In the genomic region with DNA sequence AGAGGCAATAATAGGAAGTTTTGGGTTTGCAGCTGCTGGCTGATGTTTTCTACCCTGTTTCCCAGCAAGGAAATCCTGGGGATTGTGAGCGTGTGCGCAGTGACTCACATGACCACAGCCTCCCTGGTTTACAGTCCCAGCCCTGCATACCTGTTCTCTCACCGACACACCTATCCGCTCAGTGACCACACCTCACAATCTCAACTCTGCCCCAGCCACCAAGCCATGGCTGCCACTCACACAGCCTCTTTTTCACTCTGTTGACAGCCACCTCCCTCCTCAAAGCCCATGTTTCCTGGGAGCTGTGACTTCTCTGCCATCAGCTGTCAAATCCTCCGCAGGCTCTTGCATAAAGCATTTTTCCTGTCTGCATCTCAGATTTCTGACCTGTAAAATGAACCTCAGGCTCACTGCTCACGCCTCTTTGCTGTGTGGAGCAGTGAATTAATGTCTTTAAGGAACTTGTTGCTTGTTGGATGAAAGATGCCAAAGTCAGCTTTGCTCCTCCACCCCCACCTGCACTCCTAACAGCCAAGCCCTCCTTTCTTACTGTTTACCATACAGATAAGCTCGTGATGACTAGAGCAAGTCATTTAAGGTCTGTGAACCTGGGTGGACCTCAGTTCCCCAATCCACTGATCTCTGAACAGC, we compare ENCODE assay signal across 9 cellular contexts. TPM values are rescaled to one million over a fixed set of nuclear protein-coding genes. Genes with fewer than 3 reads are reported as not detected.
DNase-seq lines count a peak whose midpoint lies in the region; ATAC-seq and TF ChIP-seq lines count a peak whose summit lies in the region.
"Had no signal": no experiment of that assay in that cellular context is flagged by ENCODE, and none has a peak within 500 bp of the region (broad histone marks: within the 10 kb centered on the region; RNA-seq: fewer than 3 reads in every experiment).

No MANE protein-coding gene starts in this region.

- intact Hi-C loops in left ventricle myocardium superior (cut with micrococcal nuclease) = loop anchor here (5.0 kb wide), 1 partner anchor 46 kb away; a partner anchor contains a TSS
- intact Hi-C loops in prostate gland (cut with DNase I) = no loop called here

- CTCF ChIA-PET in RWPE1 (lab: Yijun Ruan, JAX) = interaction anchor here (0.6 kb wide), 1 partner anchor 39 kb away, joined by 3 read pairs; no protein-coding TSS in a partner anchor

- H3K27ac ChIP-seq in RWPE1 (no peak overlapping the region), prostate gland (no peak overlapping the region)
- no peak overlapping the region for H3K27ac ChIP-seq in effector memory CD4-positive, alpha-beta T cell (ENCODE audit: insufficient read depth, low read length, poor library complexity, severe bottlenecking)

- H3K4me1 ChIP-seq in prostate gland (replicated peaks) = no peaks in the 10 kb centered on the region
- no peaks in the 10 kb centered on the region for H3K4me1 ChIP-seq in effector memory CD4-positive, alpha-beta T cell (ENCODE audit: control insufficient read depth, insufficient read depth, low read length, poor library complexity, severe bottlenecking)

- H3K27me3 ChIP-seq in H7 (ENCODE audit: control insufficient read depth, insufficient read depth, low read length) (no peaks in the 10 kb centered on the region), prostate gland (replicated peaks; ENCODE audit: insufficient read depth) (no peaks in the 10 kb centered on the region)
- no peaks in the 10 kb centered on the region for H3K27me3 ChIP-seq in effector memory CD4-positive, alpha-beta T cell (replicated peaks; ENCODE audit: control insufficient read depth, insufficient read depth, low read length, poor library complexity, severe bottlenecking)

- H3K36me3 ChIP-seq in H7 (replicated peaks; ENCODE audit: control insufficient read depth, insufficient read depth, low read length) = no peaks in the 10 kb centered on the region
- no peaks in the 10 kb centered on the region for H3K36me3 ChIP-seq in prostate gland
- H3K36me3 ChIP-seq in effector memory CD4-positive, alpha-beta T cell (ENCODE audit: control insufficient read depth, insufficient read depth, low read length) = no peaks in the 10 kb centered on the region

- H3K4me3 ChIP-seq in H7 (ENCODE audit: insufficient read depth, low read depth, low read length) = no peak overlapping the region
- H3K4me3 ChIP-seq in prostate gland = no peak overlapping the region
- H3K4me3 ChIP-seq in effector memory CD4-positive, alpha-beta T cell (ENCODE audit: insufficient read depth, low read depth, low read length, poor library complexity, severe bottlenecking) = no peak overlapping the region

- TF ChIP-seq CTCF in RWPE1 (conservative IDR thresholded peaks at IDR 0.05; ENCODE audit: low read depth) = no peak
- no peak for TF ChIP-seq CTCF in prostate gland (IDR thresholded peaks at IDR 0.05)

- H3K9me3 ChIP-seq in prostate gland = no peaks in the 10 kb centered on the region
- H3K9me3 ChIP-seq in effector memory CD4-positive, alpha-beta T cell (ENCODE audit: control insufficient read depth, low read length) = no peaks in the 10 kb centered on the region

- ATAC-seq in left ventricle myocardium superior = peak; percentile 59

- peak; percentile 29 for TF ChIP-seq POLR2A in prostate gland (IDR thresholded peaks at IDR 0.05)

- POLR2A ChIA-PET in RWPE1 (lab: Yijun Ruan, JAX; ENCODE audit: low non-redundant PET) = no interaction called here

- peak; percentile 32 for DNase-seq in H7
- peak; percentile 90 for DNase-seq in RWPE1 (ENCODE audit: low spot score)
- no peak for DNase-seq in left ventricle myocardium superior
- peak; percentile 76 for DNase-seq in prostate gland (ENCODE audit: low spot score)
- DNase-seq in GOT3 (lab: John Stamatoyannopoulos, UW) = no peak
- no peak for DNase-seq in C1 segment of cervical spinal cord (lab: John Stamatoyannopoulos, UW)
- DNase-seq in effector memory CD4-positive, alpha-beta T cell = no peak
- DNase-seq in superior temporal gyrus (ENCODE audit: extremely low spot score) = no peak
- DNase-seq: activated CD8-positive, alpha-beta memory T cell treated with anti-CD3 and anti-CD28 coated beads, Interleukin-2, amount 50 U/mL, for 48 hours had no signal

- WGBS in prostate gland = 32% methylated on average over 7 of the region's 7 CpGs

RNA-seq across cellular contexts. Expression of a gene that starts 43.5 kb away (rescaled TPM):
- total RNA-seq in H7 (2014; rRNA removed; shearing (Covaris generic)) = 10.9 and 15.5 TPM in 2 replicates
- total RNA-seq in left ventricle myocardium superior (49.6 TPM), prostate gland (10 to 100 TPM in 1 of 2 donors, 1 to 10 TPM in 1; 7.1 to 16.3 TPM)

Comparison
In these comparisons a context has a peak if more than half of its experiments do, and no peak if none do; other contexts are left out.
1. DNase-seq: peak in H7 (single experiment), RWPE1 (single experiment) and prostate gland (single experiment); none in left ventricle myocardium superior (single experiment), GOT3 (single experiment), C1 segment of cervical spinal cord (0 of 14), effector memory CD4-positive, alpha-beta T cell (0 of 3) and superior temporal gyrus (single experiment).